In the genomic region with DNA sequence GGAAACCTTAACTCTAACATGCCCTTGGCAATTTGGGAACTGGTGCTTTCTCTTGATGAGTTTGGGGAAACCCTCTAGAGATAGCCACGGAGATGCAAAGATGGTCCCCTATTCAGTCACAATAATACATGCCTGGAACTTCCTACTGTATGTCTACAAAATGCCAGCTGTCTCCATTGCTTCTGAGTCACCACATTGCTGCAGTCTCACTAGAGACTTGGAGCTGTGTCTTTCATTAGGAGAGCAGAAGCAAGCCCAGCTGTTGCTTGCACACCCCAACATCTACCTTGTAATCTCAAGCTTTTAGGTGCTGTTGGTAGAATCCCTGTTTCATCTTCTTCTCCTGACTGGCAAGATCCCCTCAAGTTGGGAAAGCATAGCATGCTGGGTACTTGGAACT, we compare ENCODE assay signal across 24 cellular contexts.
"Had no signal": no experiment of that assay in that cellular context is flagged by ENCODE, and none has a peak within 500 bp of the region (broad histone marks: within the 10 kb centered on the region; RNA-seq: fewer than 3 reads in every experiment).

No MANE protein-coding gene starts in this region.

- DNase-seq: activated CD4-positive, alpha-beta T cell treated with anti-CD3 and anti-CD28 coated beads, Interleukin-2, amount 10 ng/mL, durations not matched to agents 24 days and 14 days; activated CD4-positive, alpha-beta T cell treated with anti-CD3 and anti-CD28 coated beads, Interleukin-2, amount 50 U/mL, for 4 hours; activated CD8-positive, alpha-beta T cell treated with anti-CD3 and anti-CD28 coated beads, Interleukin-2, amount 10 ng/mL, durations not matched to agents 7 days and 5 days; activated gamma-delta T cell; activated naive CD4-positive, alpha-beta T cell treated with Interleukin-2 at 50 U/mL for 16 hours; activated naive CD8-positive, alpha-beta T cell treated with anti-CD3 and anti-CD28 coated beads, Interleukin-2, amount 10 ng/mL, durations not matched to agents 7 days and 5 days; activated T-cell treated with anti-CD3 and anti-CD28 coated beads, Interleukin-2, amount 50 U/mL, for 24 hours; amygdala; NCI-H1105; NCI-H1417 treated with DMSO at 0.1 percent for 48 hours; NCI-H1694; NCI-H1930; NCI-H2081 treated with DMSO at 0.1 percent for 48 hours; NCI-H510A; NCI-H526; NCI-H748 treated with DMSO at 0.1 percent for 48 hours; NK-92 treated with Interleukin-12 subunit alpha and Interleukin-12 subunit beta, amount 100 ng/mL, for 24 hours; PC-3; Right ventricle myocardium superior had no signal

- H3K4me3 ChIP-seq: ascending aorta, SK-N-MC had no signal

- H3K4me2 ChIP-seq: KMS-11 had no signal

- H3K4me1 ChIP-seq: ascending aorta had no signal

- H3K27me3 ChIP-seq: ascending aorta had no signal

- FAIRE-seq: RCC 7860, TTC549 had no signal

- H3K9ac ChIP-seq: KMS-11 had no signal

- H3K27ac ChIP-seq: ascending aorta, KMS-11, SK-N-MC had no signal

- H3K9me3 ChIP-seq: ascending aorta had no signal
